Comparison of ENCODE assay signal across 8 cellular contexts in genomic region chr17:78144146-78144719, GRCh38. TPM values are rescaled to one million over a fixed set of nuclear protein-coding genes. Genes with fewer than 3 reads are reported as not detected.
DNase-seq lines count a peak whose midpoint lies in the region; ATAC-seq, FAIRE-seq and TF ChIP-seq lines count a peak whose summit lies in the region.

No MANE protein-coding gene starts in this region.

- POLR2A ChIA-PET in A549 (lab: Yijun Ruan, JAX) = interaction anchor here (0.5 to 1.0 kb wide), 3 partner anchors 10 to 340 kb away, joined by 3 to 6 read pairs (median 5); partner anchors contain the start of gene TNRC6C

- H3F3A ChIP-seq in GM23248 (ENCODE audit: insufficient read depth) = no peaks in the 10 kb centered on the region

- ATAC-seq in A549 (peak; percentile 24 to 27; a peak in 2 of 6 replicates), GM21737 (IDR thresholded peaks at IDR 0.05; ENCODE audit: unreplicated experiment) (no peak)

- no peak overlapping the region for H2AFZ ChIP-seq in GM23248

- no peak for TF ChIP-seq EP300 in A549 (IDR thresholded peaks at IDR 0.05)

- H3K4me1 ChIP-seq in A549 (peaks cover 56% of the 10 kb centered on the region), GM23248 (ENCODE audit: insufficient read depth) (no peaks in the 10 kb centered on the region), cardiac muscle cell (ENCODE audit: low read depth) (peaks cover 22% of the 10 kb centered on the region)

- 56% methylated on average over 11 of the region's 11 CpGs for WGBS in A549 (ENCODE audit: missing lambda C conversion rate)
- WGBS in GM23248 (ENCODE audit: low coverage in 1 of 2, low lambda C conversion rate in 2 of 2, missing lambda C conversion rate in 2 of 2), 2 experiments = 66 to 69% methylated on average over 10 to 11 of the region's 11 CpGs

- H3K79me2 ChIP-seq in GM23248 (ENCODE audit: insufficient read depth) = no peaks in the 10 kb centered on the region

- H3K4me2 ChIP-seq in A549 (peak overlapping the region; percentile 57), GM23248 (ENCODE audit: unreplicated experiment) (no peak overlapping the region)

- H3K27me3 ChIP-seq in GM23248 (replicated peaks; ENCODE audit: insufficient read depth) (peaks cover 5% of the 10 kb centered on the region; the same call in 1 of the 2 replicates), cardiac muscle cell (no peaks in the 10 kb centered on the region)

- no peak overlapping the region for H3K9ac ChIP-seq in GM23248

- H3K36me3 ChIP-seq in GM23248 (ENCODE audit: low read depth) = no peaks in the 10 kb centered on the region
- H3K36me3 ChIP-seq in cardiac muscle cell = no peaks in the 10 kb centered on the region

- FAIRE-seq in A549 (lab: Jason Lieb, UNC) = no peak

- no peak for TF ChIP-seq RAD21 in A549 (conservative IDR thresholded peaks at IDR 0.05 in 1 of 2, IDR thresholded peaks at IDR 0.05 in 1 of 2)

- H3K4me3 ChIP-seq in A549 = no peak overlapping the region
- no peak overlapping the region for H3K4me3 ChIP-seq in GM23248
- no peak overlapping the region for H3K4me3 ChIP-seq in cardiac muscle cell
- H3K4me3 ChIP-seq in skeletal muscle cell (ENCODE audit: low read depth, low read length) = no peak overlapping the region

- TF ChIP-seq POLR2A in A549 (IDR thresholded peaks at IDR 0.05; ENCODE audit: low read length) = no peak

- H3K9me3 ChIP-seq in A549 (no peaks in the 10 kb centered on the region), GM23248 (ENCODE audit: low read depth) (no peaks in the 10 kb centered on the region), cardiac muscle cell (ENCODE audit: low read depth) (no peaks in the 10 kb centered on the region)

- CTCF ChIA-PET in A549 (lab: Yijun Ruan, JAX) = interaction anchor here (0.6 to 24.0 kb wide), 13 partner anchors 9 to 131 kb away, joined by 3 to 295 read pairs (median 4); partner anchors contain the start of genes SYNGR2, TK1, TMC6 and TMC8

- no peaks in the 10 kb centered on the region for H3K9me2 ChIP-seq in GM23248 (ENCODE audit: insufficient read depth)

- TF ChIP-seq CTCF in A549 (IDR thresholded peaks at IDR 0.05) = 0 out of 3 replicates have a peak, but pooled peaks have one; percentile 10
- TF ChIP-seq CTCF in cardiac muscle cell (IDR thresholded peaks at IDR 0.05; ENCODE audit: low read depth, low read length) = peak; percentile 18

- no peaks in the 10 kb centered on the region for H4K20me1 ChIP-seq in GM23248 (ENCODE audit: insufficient read depth)

- in situ Hi-C loops in GM23248 (cut with MboI) = no loop called here

- peak in 1 of 2 experiments; percentile 77 for DNase-seq in A549 (ENCODE audit: low read depth in 1 of 2, low spot score in 1 of 2)
- DNase-seq in GM23248 = peak; percentile 41
- DNase-seq in UCSD-AML1 (lab: John Stamatoyannopoulos, UW; ENCODE audit: unreplicated experiment) = peak; percentile 65
- DNase-seq in cardiac muscle cell (ENCODE audit: low read depth in 1 of 2, low spot score in 1 of 2) = peak; percentile 84 to 96
- DNase-seq in skeletal muscle cell (ENCODE audit: low read depth) = peak; percentile 72
- DNase-seq in activated gamma-delta T cell (lab: John Stamatoyannopoulos, UW) = no peak
- DNase-seq in NK-92 treated with Interleukin-12 subunit alpha and Interleukin-12 subunit beta, amount 100 ng/mL, for 24 hours (lab: John Stamatoyannopoulos, UW) = no peak

- peak overlapping the region; percentile 62 to 84 for H3K27ac ChIP-seq in A549
- H3K27ac ChIP-seq in GM23248 = no peak overlapping the region
- peak overlapping the region; percentile 28 for H3K27ac ChIP-seq in cardiac muscle cell

TF ChIP-seq in A549, 52 proteins besides CTCF, POLR2A, EP300 and RAD21 (continues in another document):
- no peak for TF ChIP-seq HOXA7 (CRISPR knock-in tag; IDR thresholded peaks at IDR 0.05)
- no peak for TF ChIP-seq MYC (IDR thresholded peaks at IDR 0.05; ENCODE audit: borderline replicate concordance, low read length)
- peak; percentile 21; the same call in 1 of the 2 replicates for TF ChIP-seq USF2 (IDR thresholded peaks at IDR 0.05)
- TF ChIP-seq FOXS1 (CRISPR knock-in tag; IDR thresholded peaks at IDR 0.05) = no peak
- no peak for TF ChIP-seq JUN (IDR thresholded peaks at IDR 0.05)
- TF ChIP-seq SREBF2 (IDR thresholded peaks at IDR 0.05) = no peak
- peak; percentile 90 for TF ChIP-seq MAX (IDR thresholded peaks at IDR 0.05)
- TF ChIP-seq BHLHE40 (IDR thresholded peaks at IDR 0.05; ENCODE audit: low read depth, low read length) = no peak
- TF ChIP-seq ZNF302 (CRISPR knock-in tag; IDR thresholded peaks at IDR 0.05) = no peak
- TF ChIP-seq EHF (CRISPR knock-in tag; IDR thresholded peaks at IDR 0.05) = no peak
- no peak for TF ChIP-seq KDM1A (IDR thresholded peaks at IDR 0.05; ENCODE audit: low read depth)
- no peak for TF ChIP-seq NR3C1 (IDR thresholded peaks at IDR 0.05)

RNA-seq across cellular contexts. Expression of gene C17orf99, which starts 2.0 kb away (rescaled TPM):
- polyA plus RNA-seq in A549 (2011; rRNA removed) = not detected in 2 replicates
- not detected in 2 replicates for polyA plus RNA-seq in A549 (2012; cell fraction: cytosol; rRNA removed)
- polyA plus RNA-seq in A549 (2012; cell fraction: nucleus; rRNA removed) = not detected in 2 replicates
- polyA plus RNA-seq in A549 (2017; fragmentation: RNase III; extraction: RNeasy Plus Mini Kit Qiagen cat#74134 plus additional on column Dnase treatment) = not detected in 3 replicates
- not detected in 2 replicates for polyA minus RNA-seq in A549 (2011; rRNA and poly(A)+ RNA removed)
- total RNA-seq in GM23248 (2014; rRNA removed; shearing (Covaris generic)) = not detected in 2 replicates
- polyA plus RNA-seq in GM23248 (2016; fragmentation: Nextera tagmentation; extraction: Ambion mirVana) = not detected in 2 replicates
- total RNA-seq in cardiac muscle cell = not detected in 2 replicates
- polyA plus RNA-seq in cardiac muscle cell = not detected in 2 replicates

RNA-seq across cellular contexts. Expression of gene TMC8, which starts 13.7 kb away (rescaled TPM):
- polyA plus RNA-seq in A549 (2011; rRNA removed) (0.14 and 0.19 TPM in 2 replicates), A549 (2017; fragmentation: RNase III; extraction: RNeasy Plus Mini Kit Qiagen cat#74134 plus additional on column Dnase treatment) (0.16 to 0.32 TPM (median 0.26 TPM) in 3 replicates), GM23248 (2016; fragmentation: Nextera tagmentation; extraction: Ambion mirVana) (0.09 TPM in 1 of 2 replicates, not detected in the other), cardiac muscle cell (1.8 and 3.1 TPM in 2 replicates)
- polyA plus RNA-seq in A549 (2012; cell fraction: cytosol; rRNA removed) = 0.17 and 0.30 TPM in 2 replicates
- 0.81 and 2.0 TPM in 2 replicates for polyA plus RNA-seq in A549 (2012; cell fraction: nucleus; rRNA removed)
- 0.08 and 0.19 TPM in 2 replicates for polyA minus RNA-seq in A549 (2011; rRNA and poly(A)+ RNA removed)
- total RNA-seq in GM23248 (2014; rRNA removed; shearing (Covaris generic)) = not detected in 2 replicates
- 0.42 and 1.1 TPM in 2 replicates for total RNA-seq in cardiac muscle cell

RNA-seq across cellular contexts. Expression of gene TMC6, which starts 15.7 kb away (rescaled TPM):
- 4.7 and 5.1 TPM in 2 replicates for polyA plus RNA-seq in A549 (2011; rRNA removed)
- 7.8 and 10.9 TPM in 2 replicates for polyA plus RNA-seq in A549 (2012; cell fraction: cytosol; rRNA removed)
- 33.4 and 51.3 TPM in 2 replicates for polyA plus RNA-seq in A549 (2012; cell fraction: nucleus; rRNA removed)
- polyA plus RNA-seq in A549 (2017; fragmentation: RNase III; extraction: RNeasy Plus Mini Kit Qiagen cat#74134 plus additional on column Dnase treatment) = 9.1 to 10.2 TPM (median 9.4 TPM) in 3 replicates
- 4.2 and 7.1 TPM in 2 replicates for polyA minus RNA-seq in A549 (2011; rRNA and poly(A)+ RNA removed)
- not detected in 2 replicates for total RNA-seq in GM23248 (2014; rRNA removed; shearing (Covaris generic))
- polyA plus RNA-seq in GM23248 (2016; fragmentation: Nextera tagmentation; extraction: Ambion mirVana) = 0.20 TPM in 1 of 2 replicates, not detected in the other
- total RNA-seq in cardiac muscle cell = 83.0 and 144 TPM in 2 replicates
- polyA plus RNA-seq in cardiac muscle cell = 85.4 and 128 TPM in 2 replicates

RNA-seq across cellular contexts. Expression of gene SYNGR2, which starts 24.1 kb away (rescaled TPM):
- polyA plus RNA-seq in A549 (2011; rRNA removed) (113 and 133 TPM in 2 replicates), A549 (2017; fragmentation: RNase III; extraction: RNeasy Plus Mini Kit Qiagen cat#74134 plus additional on column Dnase treatment) (102 to 108 TPM (median 106 TPM) in 3 replicates), GM23248 (2016; fragmentation: Nextera tagmentation; extraction: Ambion mirVana) (19.3 and 19.9 TPM in 2 replicates), cardiac muscle cell (262 and 269 TPM in 2 replicates)
- 274 and 334 TPM in 2 replicates for polyA plus RNA-seq in A549 (2012; cell fraction: cytosol; rRNA removed)
- polyA plus RNA-seq in A549 (2012; cell fraction: nucleus; rRNA removed) = 224 and 303 TPM in 2 replicates
- 176 and 189 TPM in 2 replicates for polyA minus RNA-seq in A549 (2011; rRNA and poly(A)+ RNA removed)
- total RNA-seq in GM23248 (2014; rRNA removed; shearing (Covaris generic)) = 6.2 and 15.4 TPM in 2 replicates
- total RNA-seq in cardiac muscle cell = 107 and 126 TPM in 2 replicates

RNA-seq across cellular contexts. Expression of gene TK1, which starts 42.6 kb away (rescaled TPM):
- polyA plus RNA-seq in A549 (2011; rRNA removed) = 86.1 and 90.9 TPM in 2 replicates
- 504 and 555 TPM in 2 replicates for polyA plus RNA-seq in A549 (2012; cell fraction: cytosol; rRNA removed)
- 355 and 514 TPM in 2 replicates for polyA plus RNA-seq in A549 (2012; cell fraction: nucleus; rRNA removed)
- polyA plus RNA-seq in A549 (2017; fragmentation: RNase III; extraction: RNeasy Plus Mini Kit Qiagen cat#74134 plus additional on column Dnase treatment) = 342 to 380 TPM (median 355 TPM) in 3 replicates
- 103 and 148 TPM in 2 replicates for polyA minus RNA-seq in A549 (2011; rRNA and poly(A)+ RNA removed)
- 58.6 and 84.5 TPM in 2 replicates for total RNA-seq in GM23248 (2014; rRNA removed; shearing (Covaris generic))
- 79.4 and 83.5 TPM in 2 replicates for polyA plus RNA-seq in GM23248 (2016; fragmentation: Nextera tagmentation; extraction: Ambion mirVana)
- 21.1 and 35.4 TPM in 2 replicates for total RNA-seq in cardiac muscle cell
- 40.8 and 57.5 TPM in 2 replicates for polyA plus RNA-seq in cardiac muscle cell

Comparison
In these comparisons a context has a peak if more than half of its experiments do, and no peak if none do; other contexts are left out.
1. DNase-seq: peak in GM23248 (single experiment), UCSD-AML1 (single experiment), cardiac muscle cell (2 of 2) and skeletal muscle cell (single experiment); none in activated gamma-delta T cell (single experiment) and NK-92 treated with Interleukin-12 subunit alpha and Interleukin-12 subunit beta, amount 100 ng/mL, for 24 hours (single experiment).